ENCODE assay signal across 10 cellular contexts in the genomic region with DNA sequence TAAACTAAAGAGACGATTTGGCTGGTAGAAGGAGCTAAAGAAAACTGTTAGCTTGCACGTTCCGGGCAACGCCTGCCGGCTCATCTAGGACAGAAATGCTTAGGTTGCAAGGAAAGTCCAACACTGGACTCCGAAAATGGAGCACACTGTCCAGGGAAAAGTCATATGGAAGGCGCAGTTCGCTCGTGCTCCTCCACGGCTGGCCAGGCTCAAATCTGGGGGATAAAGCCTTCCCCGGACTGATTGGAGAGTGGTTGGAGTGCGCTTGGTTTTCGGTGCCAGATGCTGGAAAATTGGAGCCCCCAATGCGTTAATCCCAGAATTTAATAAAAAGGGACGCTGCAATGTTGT. TPM values are rescaled to one million over a fixed set of nuclear protein-coding genes. Genes with fewer than 3 reads are reported as not detected.
DNase-seq lines count a peak whose midpoint lies in the region; ATAC-seq, FAIRE-seq and TF ChIP-seq lines count a peak whose summit lies in the region.
"Had no signal": no experiment of that assay in that cellular context is flagged by ENCODE, and none has a peak within 500 bp of the region (broad histone marks: within the 10 kb centered on the region; RNA-seq: fewer than 3 reads in every experiment).

No MANE protein-coding gene starts in this region.

- H3K36me3 ChIP-seq in HUES48 (ENCODE audit: control insufficient read depth, insufficient read depth, low read length) (no peaks in the 10 kb centered on the region), bronchial epithelial cell (ENCODE audit: control insufficient read depth, insufficient read depth, low read length) (no peaks in the 10 kb centered on the region), kidney epithelial cell (ENCODE audit: control insufficient read depth, insufficient read depth, low read length) (peaks cover 2% of the 10 kb centered on the region), smooth muscle cell (ENCODE audit: low read depth) (no peaks in the 10 kb centered on the region)

- no peak overlapping the region for H3K27ac Mint-ChIP-seq in activated CD4-positive, alpha-beta memory T cell treated with anti-CD3 and anti-CD28 coated beads, Interleukin-2, amount 10 ng/mL, durations not matched to agents 7 days and 5 days
- H3K27ac Mint-ChIP-seq: activated CD4-positive, alpha-beta T cell treated with anti-CD3 and anti-CD28 coated beads, Interleukin-2, amount 10 ng/mL, durations not matched to agents 7 days and 5 days had no signal

- H3K4me1 Mint-ChIP-seq in activated CD4-positive, alpha-beta memory T cell treated with anti-CD3 and anti-CD28 coated beads, Interleukin-2, amount 10 ng/mL, durations not matched to agents 7 days and 5 days = peaks cover 4% of the 10 kb centered on the region

- no peaks in the 10 kb centered on the region for H3K9me3 Mint-ChIP-seq in activated CD4-positive, alpha-beta memory T cell treated with anti-CD3 and anti-CD28 coated beads, Interleukin-2, amount 10 ng/mL, durations not matched to agents 7 days and 5 days
- H3K9me3 Mint-ChIP-seq: activated CD4-positive, alpha-beta T cell treated with anti-CD3 and anti-CD28 coated beads, Interleukin-2, amount 10 ng/mL, durations not matched to agents 7 days and 5 days had no signal

- H3K4me1 ChIP-seq in HUES48 (ENCODE audit: control insufficient read depth, insufficient read depth, low read length) (peaks cover 11% of the 10 kb centered on the region), smooth muscle cell (ENCODE audit: low read depth) (peaks cover 24% of the 10 kb centered on the region)

- H3K27me3 Mint-ChIP-seq in activated CD4-positive, alpha-beta memory T cell treated with anti-CD3 and anti-CD28 coated beads, Interleukin-2, amount 10 ng/mL, durations not matched to agents 7 days and 5 days = peaks cover 29% of the 10 kb centered on the region

- in situ Hi-C loops in ACHN (cut with HindIII; ENCODE audit: low pct_ligation_motif_present, low pct_unique_long_range_greater_than_20kb, low sequenced_read_pairs) = no loop called here

- H3K4me3 ChIP-seq in HUES48 (ENCODE audit: low read depth, low read length) (peak overlapping the region; percentile 64), bronchial epithelial cell (ENCODE audit: low read depth, low read length) (peak overlapping the region; percentile 50), kidney epithelial cell (ENCODE audit: low read depth, low read length) (peak overlapping the region; percentile 86), smooth muscle cell (peak overlapping the region; percentile 63)

- H3K27ac ChIP-seq in HUES48 (ENCODE audit: low read depth, low read length) (no peak overlapping the region), smooth muscle cell (ENCODE audit: low read depth) (no peak overlapping the region)

- WGBS in smooth muscle cell (ENCODE audit: low lambda C conversion rate) = 6% methylated on average over 15 of the region's 15 CpGs

- no peaks in the 10 kb centered on the region for H3K79me2 ChIP-seq in smooth muscle cell (ENCODE audit: low read depth)

- H3K4me3 Mint-ChIP-seq in activated CD4-positive, alpha-beta memory T cell treated with anti-CD3 and anti-CD28 coated beads, Interleukin-2, amount 10 ng/mL, durations not matched to agents 7 days and 5 days = no peak overlapping the region
- H3K4me3 Mint-ChIP-seq: activated CD4-positive, alpha-beta T cell treated with anti-CD3 and anti-CD28 coated beads, Interleukin-2, amount 10 ng/mL, durations not matched to agents 7 days and 5 days had no signal

- POLR2A ChIA-PET in activated CD4-positive, alpha-beta memory T cell treated with anti-CD3 and anti-CD28 coated beads, Interleukin-2, amount 10 ng/mL, durations not matched to agents 7 days and 5 days (lab: Charles Lee) = no interaction called here

- no peak for TF ChIP-seq CTCF in bronchial epithelial cell (IDR thresholded peaks at IDR 0.05; ENCODE audit: insufficient read depth, low read length, severe bottlenecking)
- no peak for TF ChIP-seq CTCF in kidney epithelial cell (IDR thresholded peaks at IDR 0.05; ENCODE audit: insufficient read depth, low read length, poor library complexity, severe bottlenecking)
- TF ChIP-seq CTCF in smooth muscle cell (IDR thresholded peaks at IDR 0.05; ENCODE audit: borderline replicate concordance, insufficient read depth, poor library complexity, severe bottlenecking) = no peak

- FAIRE-seq in bronchial epithelial cell (lab: Jason Lieb, UNC) = no peak

- CTCF ChIA-PET in activated CD4-positive, alpha-beta memory T cell treated with anti-CD3 and anti-CD28 coated beads, Interleukin-2, amount 10 ng/mL, durations not matched to agents 7 days and 5 days (lab: Charles Lee) = no interaction called here

- peaks cover 45% of the 10 kb centered on the region for H3K27me3 ChIP-seq in HUES48 (ENCODE audit: control insufficient read depth, insufficient read depth, low read length)
- H3K27me3 ChIP-seq in bronchial epithelial cell (ENCODE audit: control insufficient read depth, insufficient read depth, low read length) = no peaks in the 10 kb centered on the region
- no peaks in the 10 kb centered on the region for H3K27me3 ChIP-seq in kidney epithelial cell (ENCODE audit: control insufficient read depth, insufficient read depth, low read length)
- peaks cover 47% of the 10 kb centered on the region for H3K27me3 ChIP-seq in smooth muscle cell (ENCODE audit: low read depth)

- peak overlapping the region; percentile 78 for H2AFZ ChIP-seq in smooth muscle cell (ENCODE audit: low read depth)

- no peaks in the 10 kb centered on the region for H3K36me3 Mint-ChIP-seq in activated CD4-positive, alpha-beta memory T cell treated with anti-CD3 and anti-CD28 coated beads, Interleukin-2, amount 10 ng/mL, durations not matched to agents 7 days and 5 days (ENCODE audit: low read depth)

- DNase-seq in bronchial epithelial cell (ENCODE audit: low read depth) (peak; percentile 15), kidney epithelial cell (ENCODE audit: low read depth) (no peak), smooth muscle cell (lab: John Stamatoyannopoulos, UW; ENCODE audit: unreplicated experiment) (no peak), T1000 (lab: John Stamatoyannopoulos, UW) (no peak), ACHN (no peak)
- DNase-seq in activated CD4-positive, alpha-beta memory T cell treated with anti-CD3 and anti-CD28 coated beads, Interleukin-2, amount 10 ng/mL, durations not matched to agents 7 days and 5 days = no peak
- DNase-seq: activated CD4-positive, alpha-beta T cell treated with anti-CD3 and anti-CD28 coated beads, Interleukin-2, amount 10 ng/mL, durations not matched to agents 7 days and 5 days; NCI-H2171 treated with DMSO at 0.1 percent for 48 hours had no signal

- H3K4me2 ChIP-seq in smooth muscle cell = peak overlapping the region; percentile 96

- H3F3A ChIP-seq in smooth muscle cell (ENCODE audit: low read depth) = no peaks in the 10 kb centered on the region

- no peak for ATAC-seq in GM21737 (IDR thresholded peaks at IDR 0.05; ENCODE audit: unreplicated experiment)

- H3K9me3 ChIP-seq in HUES48 (ENCODE audit: control insufficient read depth, insufficient read depth, low read length) (no peaks in the 10 kb centered on the region), smooth muscle cell (replicated peaks; ENCODE audit: low read depth) (no peaks in the 10 kb centered on the region)

- H4K20me1 ChIP-seq in smooth muscle cell (ENCODE audit: low read depth) = no peaks in the 10 kb centered on the region

- H3K9ac ChIP-seq in HUES48 (ENCODE audit: low read depth, low read length) (no peak overlapping the region), smooth muscle cell (ENCODE audit: low read depth) (no peak overlapping the region)

RNA-seq across cellular contexts. Expression of gene CDH6, which starts 0.9 kb away (rescaled TPM):
- total RNA-seq in bronchial epithelial cell (0.13 and 9.5 TPM in 2 replicates), kidney epithelial cell (66.2 and 71.7 TPM in 2 replicates), smooth muscle cell (5.9 and 6.7 TPM in 2 replicates)
- 1.5 and 5.3 TPM in 2 replicates for polyA plus RNA-seq in smooth muscle cell
- not detected for total RNA-seq in activated CD4-positive, alpha-beta memory T cell treated with anti-CD3 and anti-CD28 coated beads, Interleukin-2, amount 10 ng/mL, durations not matched to agents 7 days and 5 days
- total RNA-seq: activated CD4-positive, alpha-beta T cell treated with anti-CD3 and anti-CD28 coated beads, Interleukin-2, amount 10 ng/mL, durations not matched to agents 7 days and 5 days had no signal
